9 cellular contexts compared by ENCODE assay signal in the genomic region with DNA sequence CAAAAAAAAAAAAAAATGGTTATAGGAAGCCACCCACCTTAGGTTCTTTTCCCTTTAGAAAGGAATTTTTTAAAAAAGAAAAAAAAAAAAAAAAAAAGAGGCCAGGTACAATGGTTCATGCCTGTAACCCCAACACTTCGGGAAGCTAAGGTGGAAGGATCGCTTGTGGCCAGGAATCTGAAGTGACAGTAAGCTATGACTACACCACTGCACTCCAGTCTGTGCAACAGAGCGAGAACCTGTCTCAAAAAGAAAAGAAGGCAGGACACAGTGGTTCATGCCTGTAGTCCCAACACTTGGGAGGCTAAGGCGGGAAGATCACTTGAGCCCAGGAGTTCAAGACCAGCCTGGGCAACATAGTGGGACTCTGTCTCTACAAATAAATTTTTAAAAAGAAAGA. TPM values are rescaled to one million over a fixed set of nuclear protein-coding genes. Genes with fewer than 3 reads are reported as not detected.
DNase-seq lines count a peak whose midpoint lies in the region; ATAC-seq and TF ChIP-seq lines count a peak whose summit lies in the region.
"Had no signal": no experiment of that assay in that cellular context is flagged by ENCODE, and none has a peak within 500 bp of the region (broad histone marks: within the 10 kb centered on the region; RNA-seq: fewer than 3 reads in every experiment).

No MANE protein-coding gene starts in this region.

- peaks cover 55% of the 10 kb centered on the region for H3K4me1 ChIP-seq in A673 (ENCODE audit: insufficient read depth, low read length, poor library complexity, severe bottlenecking)

- peak overlapping the region; percentile 57 for H3K27ac ChIP-seq in A673 (ENCODE audit: low read depth, low read length, poor library complexity, severe bottlenecking)

- no peak for TF ChIP-seq CTCF in A673 (conservative IDR thresholded peaks at IDR 0.05; ENCODE audit: low read depth, low read length)
- TF ChIP-seq CTCF in foreskin fibroblast (IDR thresholded peaks at IDR 0.05; ENCODE audit: low read depth, low read length) = no peak

- ATAC-seq in GM19035 (IDR thresholded peaks at IDR 0.05; ENCODE audit: unreplicated experiment) (peak; percentile 13), HG02623 (IDR thresholded peaks at IDR 0.05; ENCODE audit: unreplicated experiment) (no peak), GM19328 (IDR thresholded peaks at IDR 0.05; ENCODE audit: unreplicated experiment) (no peak)

- DNase-seq in A673 (ENCODE audit: low spot score) = peak; percentile 16
- DNase-seq in M059J (ENCODE audit: low read depth) = peak; percentile 30
- DNase-seq in foreskin fibroblast = no peak
- DNase-seq in NCI-H2081 treated with DMSO at 0.1 percent for 48 hours (lab: John Stamatoyannopoulos, UW) = no peak
- DNase-seq in NK-92 (lab: John Stamatoyannopoulos, UW; ENCODE audit: unreplicated experiment) = no peak
- DNase-seq: SHP77 treated with DMSO at 0.1 percent for 48 hours had no signal

- POLR2A ChIA-PET in A673 (lab: Charles Lee; ENCODE audit: low non-redundant PET) = interaction anchor here (0.7 kb wide), 1 partner anchor 35 kb away, joined by 4 read pairs; no protein-coding TSS in a partner anchor

- H3K4me3 ChIP-seq in A673 (ENCODE audit: low read depth, low read length, poor library complexity, severe bottlenecking) = peak overlapping the region; percentile 17
- H3K4me3 ChIP-seq in foreskin fibroblast (ENCODE audit: low read depth in 1 of 2, low read length in 2 of 2) = peak overlapping the region; percentile 18 to 24

- H3K36me3 ChIP-seq in A673 (ENCODE audit: insufficient read depth, low read length, poor library complexity, severe bottlenecking) = peaks cover under 1% of the 10 kb centered on the region

- H3K9me3 ChIP-seq in A673 (ENCODE audit: low read depth, low read length, poor library complexity, severe bottlenecking) = no peaks in the 10 kb centered on the region

- no peaks in the 10 kb centered on the region for H3K27me3 ChIP-seq in A673 (replicated peaks; ENCODE audit: insufficient read depth, low read depth, low read length, poor library complexity)

- CTCF ChIA-PET in A673 (lab: Charles Lee) = interaction anchor here (0.6 kb wide), 1 partner anchor 27 kb away, joined by 3 read pairs; no protein-coding TSS in a partner anchor

- no TSS peak for BruUV-seq in A673 (replicated peaks; lab: Mats Ljungman, UMichigan)

- intact Hi-C loops in A673 (cut with micrococcal nuclease; ENCODE audit: unreplicated experiment) = no loop called here

RNA-seq across cellular contexts. Expression of a gene that starts 36.0 kb away (rescaled TPM):
- 17.3 and 19.0 TPM in 2 replicates for total RNA-seq in A673 (2021)
- 12.5 and 18.8 TPM in 2 replicates for total RNA-seq in M059J (2014; rRNA removed; shearing (Covaris generic))

Comparison
In these comparisons a context has a peak if more than half of its experiments do, and no peak if none do; other contexts are left out.
1. DNase-seq: peak in A673 (single experiment) and M059J (single experiment); none in foreskin fibroblast (0 of 2), NCI-H2081 treated with DMSO at 0.1 percent for 48 hours (single experiment) and NK-92 (single experiment).